In genomic region chr5:119267958-119268386, GRCh38 we compare ENCODE assay signal across 1 cellular context.
A peak's percentile ranks its signal among the peaks of the same experiment; 100 is the strongest.
TF ChIP-seq lines count a peak whose summit lies in the region.

No MANE protein-coding gene starts in this region.

TF ChIP-seq in HepG2, 621 proteins besides CTCF, POLR2A, EP300 and RAD21 (continued from another document):
- TF ChIP-seq ZNF407 (CRISPR knock-in tag; IDR thresholded peaks at IDR 0.05; ENCODE audit: not compliant biosample characterization) (no peak), ZNF235 (CRISPR knock-in tag; IDR thresholded peaks at IDR 0.05; ENCODE audit: borderline replicate concordance) (no peak), NCOA5 (CRISPR knock-in tag; IDR thresholded peaks at IDR 0.05) (no peak), ZNF552 (CRISPR knock-in tag; IDR thresholded peaks at IDR 0.05; ENCODE audit: borderline replicate concordance) (no peak), TMF1 (CRISPR knock-in tag; IDR thresholded peaks at IDR 0.05; ENCODE audit: low read depth) (no peak), ZNF280B (CRISPR knock-in tag; IDR thresholded peaks at IDR 0.05; ENCODE audit: borderline replicate concordance) (no peak), MYPOP (CRISPR knock-in tag; IDR thresholded peaks at IDR 0.05) (no peak), WIZ (CRISPR knock-in tag; IDR thresholded peaks at IDR 0.05) (no peak), KDM5B (CRISPR knock-in tag; IDR thresholded peaks at IDR 0.05; ENCODE audit: borderline replicate concordance) (no peak), LRRFIP1 (CRISPR knock-in tag; conservative IDR thresholded peaks at IDR 0.05) (no peak), FOXJ3 (CRISPR knock-in tag; IDR thresholded peaks at IDR 0.05; ENCODE audit: borderline replicate concordance) (no peak), ZNF546 (CRISPR knock-in tag; conservative IDR thresholded peaks at IDR 0.05) (0 out of 2 replicates have a peak, but pooled peaks have one; percentile 11), AKAP8 (CRISPR knock-in tag; IDR thresholded peaks at IDR 0.05) (no peak), ZNF44 (CRISPR knock-in tag; IDR thresholded peaks at IDR 0.05) (no peak), ZNF275 (CRISPR knock-in tag; IDR thresholded peaks at IDR 0.05; ENCODE audit: borderline replicate concordance) (no peak), TCF7 (IDR thresholded peaks at IDR 0.05; ENCODE audit: low read depth) (no peak), UBTF (CRISPR knock-in tag; IDR thresholded peaks at IDR 0.05) (no peak), AHR (CRISPR knock-in tag; IDR thresholded peaks at IDR 0.05) (no peak), SAFB2 (CRISPR knock-in tag; IDR thresholded peaks at IDR 0.05; ENCODE audit: borderline replicate concordance, low read depth) (no peak), TFAP4 (IDR thresholded peaks at IDR 0.05; ENCODE audit: borderline replicate concordance, low read depth) (no peak), ZNF839 (CRISPR knock-in tag; IDR thresholded peaks at IDR 0.05; ENCODE audit: borderline replicate concordance) (no peak), ZBTB14 (CRISPR knock-in tag; IDR thresholded peaks at IDR 0.05) (no peak), ZBTB49 (CRISPR knock-in tag; IDR thresholded peaks at IDR 0.05; ENCODE audit: borderline replicate concordance) (no peak), ZNF333 (CRISPR knock-in tag; IDR thresholded peaks at IDR 0.05; ENCODE audit: borderline replicate concordance) (no peak), U2AF1 (optimal IDR thresholded peaks at IDR 0.05; ENCODE audit: low read depth, low read length) (no peak), BCL3 (CRISPR knock-in tag; IDR thresholded peaks at IDR 0.05) (no peak), ZNF563 (CRISPR knock-in tag; IDR thresholded peaks at IDR 0.05) (no peak), ZNF569 (CRISPR knock-in tag; IDR thresholded peaks at IDR 0.05; ENCODE audit: borderline replicate concordance) (no peak), KDM4B (CRISPR knock-in tag; IDR thresholded peaks at IDR 0.05) (no peak), DNMT3B (CRISPR knock-in tag; conservative IDR thresholded peaks at IDR 0.05) (no peak), ZNF160 (CRISPR knock-in tag; IDR thresholded peaks at IDR 0.05) (no peak)
TF ChIP-seq in HepG2: peak in this region for 27.
